ENCODE assay signal across 8 cellular contexts in the genomic region with DNA sequence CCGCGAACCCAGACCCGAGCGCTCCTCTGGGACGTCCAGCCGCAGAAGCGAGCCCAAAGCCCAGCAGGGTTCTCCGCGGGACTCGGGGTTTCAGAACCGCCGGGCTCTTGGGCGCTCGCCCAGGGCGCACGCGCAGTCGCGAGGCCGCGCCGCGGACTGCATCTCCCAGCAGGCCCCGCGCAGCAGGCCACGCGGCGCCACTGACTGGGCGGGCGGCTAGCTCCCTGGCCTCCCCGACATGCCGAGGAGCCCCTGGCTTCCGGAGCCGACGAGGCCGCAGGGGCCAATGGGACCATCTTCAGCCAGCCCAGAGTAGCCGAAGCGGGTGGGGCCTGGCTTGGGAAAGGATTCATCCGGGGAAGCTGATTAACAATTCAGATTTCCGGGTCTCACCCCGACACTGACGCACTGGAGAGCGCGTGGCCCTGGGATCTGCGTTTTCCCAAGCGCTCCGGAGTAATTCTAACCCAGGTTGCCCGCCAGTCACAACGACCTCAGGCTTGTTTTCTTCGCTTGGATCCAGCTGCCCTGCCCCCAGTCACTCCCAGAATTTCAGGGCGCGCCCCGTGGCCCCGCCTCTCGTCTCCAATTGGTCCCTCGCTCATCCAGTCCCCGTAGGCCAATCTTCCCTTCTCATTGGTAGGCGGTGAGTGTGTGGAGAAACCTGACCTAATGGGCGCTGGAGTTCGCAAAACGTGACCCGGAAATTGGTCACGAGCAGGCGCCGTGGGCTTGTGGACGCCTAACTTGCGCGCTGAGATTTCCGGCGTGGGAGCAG. TPM values are rescaled to one million over a fixed set of nuclear protein-coding genes. Genes with fewer than 3 reads are reported as not detected.
A peak's percentile ranks its signal among the peaks of the same experiment; 100 is the strongest.
DNase-seq lines count a peak whose midpoint lies in the region; ATAC-seq, FAIRE-seq and TF ChIP-seq lines count a peak whose summit lies in the region.

A gene (plus strand): TSS at position 745 of the 778 bp plus-strand sequence. CDS start 328 bp downstream, outside the sequence.

- H3K27ac ChIP-seq in HepG2 (ENCODE audit: extremely low read length, insufficient read depth, low read length), result peak within 1 kb of the TSS; percentile 99

- TF ChIP-seq CTCF in HepG2 (CRISPR knock-in tag; IDR thresholded peaks at IDR 0.05), result peak; percentile 16; the same call in 1 of the 2 replicates

- peaks cover 7 to 16% of the 10 kb centered on the region in 2 experiments for H3K36me3 ChIP-seq in HepG2 (replicated peaks in 1 of 2; ENCODE audit: control insufficient read depth in 1 of 2, insufficient read depth in 2 of 2, low read length in 2 of 2)

- intact Hi-C loops in HepG2 (cut with micrococcal nuclease; ENCODE audit: unreplicated experiment), result loop anchor here (1.0 to 2.0 kb wide), 3 partner anchors 18 to 118 kb away; a partner anchor contains a TSS

- no peaks in the 10 kb centered on the region for H3K9me3 ChIP-seq in HepG2 (ENCODE audit: low read length)

- ATAC-seq in GM19395 (IDR thresholded peaks at IDR 0.05; ENCODE audit: unreplicated experiment) (peak; percentile 90), HG03565 (IDR thresholded peaks at IDR 0.05; ENCODE audit: unreplicated experiment) (peak; percentile 73), HepG2 (peak; percentile 93)

- DNase-seq in C1 segment of cervical spinal cord (lab: John Stamatoyannopoulos, UW) (peak; percentile 57 to 98 (median 96)), NCI-H774 (lab: John Stamatoyannopoulos, UW) (peak; percentile 96), dermis microvascular lymphatic vessel endothelial cell (ENCODE audit: low read depth in 2 of 2) (peak; percentile 97 to 99), HepG2 (ENCODE audit: low spot score) (peak; percentile 97)
- DNase-seq in activated CD4-positive, alpha-beta T cell treated with anti-CD3 and anti-CD28 coated beads, Interleukin-2, amount 50 U/mL, for 4 hours, result peak; percentile 92 to 94
- peak; percentile 91 for DNase-seq in stimulated activated CD4-positive, alpha-beta T cell treated with anti-CD3 and anti-CD28 coated beads, Interleukin-4, amount 100 ng/mL, for 1 hour

- CTCF ChIA-PET in HepG2 (lab: Yijun Ruan, JAX; ENCODE audit: low intra/inter-chr PET ratio, low total read pairs), result no interaction called here

- peak; percentile 28 for TF ChIP-seq RAD21 in HepG2 (CRISPR knock-in tag; IDR thresholded peaks at IDR 0.05)

- peaks cover 42% of the 10 kb centered on the region for H3K79me2 ChIP-seq in HepG2 (ENCODE audit: insufficient read depth, low read length)

- in situ Hi-C loops in HepG2 (cut with HindIII; ENCODE audit: extremely low pct_ligation_motif_present, low pct_unique_long_range_greater_than_20kb), result no loop called here

- peak; percentile 93 for FAIRE-seq in HepG2 (lab: Jason Lieb, UNC)

- TF ChIP-seq EP300 in HepG2 (IDR thresholded peaks at IDR 0.05; ENCODE audit: low read depth in 2 of 2, low read length in 2 of 2) (peak in 1 of 2 experiments; percentile 29; a peak in 1 of 4 replicates), HepG2 (CRISPR knock-in tag; IDR thresholded peaks at IDR 0.05; ENCODE audit: borderline replicate concordance) (no peak)

- peak within 1 kb of the TSS; percentile 79 to 100 (median 99) for H3K4me3 ChIP-seq in HepG2 (replicated peaks in 1 of 3; ENCODE audit: insufficient read depth in 1 of 3, low read depth in 2 of 3, low read length in 3 of 3)

- H3K4me1 ChIP-seq in HepG2 (ENCODE audit: insufficient read depth, low read length), result peaks cover 45% of the 10 kb centered on the region

- no peaks in the 10 kb centered on the region; a peak in 1 of 5 replicates for H3K27me3 ChIP-seq in HepG2 (ENCODE audit: control insufficient read depth in 1 of 2, insufficient read depth in 2 of 2, low read length in 2 of 2)

- WGBS in HepG2 (ENCODE audit: low lambda C conversion rate), result 2% methylated on average over 38 of the region's 70 CpGs

- POLR2A ChIA-PET in HepG2 (lab: Yijun Ruan, JAX), result interaction anchor here (0.9 to 3.0 kb wide), 21 partner anchors 9 to 371 kb away, joined by 3 to 64 read pairs (median 6); a partner anchor contains a TSS

- TF ChIP-seq POLR2A in HepG2 (IDR thresholded peaks at IDR 0.05; ENCODE audit: insufficient read depth in 1 of 2, low read depth in 2 of 2, low read length in 2 of 2), result peak; percentile 68 to 89

- no peak within 1 kb of the TSS for H2AFZ ChIP-seq in HepG2 (ENCODE audit: low read length)

- H3K4me2 ChIP-seq in HepG2 (ENCODE audit: low read depth, low read length), result peak within 1 kb of the TSS; percentile 87

- TSS peak; percentile 94 for BruUV-seq in HepG2 (replicated peaks; lab: Mats Ljungman, UMichigan)

- peaks cover 23% of the 10 kb centered on the region for H4K20me1 ChIP-seq in HepG2 (ENCODE audit: insufficient read depth, low read length)

- H3K9ac ChIP-seq in HepG2 (ENCODE audit: insufficient read depth, low read depth, low read length), result peak within 1 kb of the TSS; percentile 96

TF ChIP-seq in HepG2, 621 proteins besides CTCF, POLR2A, EP300 and RAD21 (continues in another document):
- TF ChIP-seq ZNF761 (CRISPR knock-in tag; conservative IDR thresholded peaks at IDR 0.05) (peak; percentile 50; the same call in 1 of the 2 replicates), ZNF577 (CRISPR knock-in tag; IDR thresholded peaks at IDR 0.05; ENCODE audit: borderline replicate concordance, low read depth) (no peak), HNF4A (CRISPR knock-in tag; IDR thresholded peaks at IDR 0.05) (peak; percentile 38), ZNF619 (CRISPR knock-in tag; IDR thresholded peaks at IDR 0.05) (no peak; the same call in 1 of the 2 replicates), NFE2L2 (IDR thresholded peaks at IDR 0.05; ENCODE audit: low read length) (no peak), ZNF766 (CRISPR knock-in tag; IDR thresholded peaks at IDR 0.05; ENCODE audit: borderline replicate concordance) (peak; percentile 21; the same call in 1 of the 2 replicates), GFI1 (CRISPR knock-in tag; IDR thresholded peaks at IDR 0.05; ENCODE audit: borderline replicate concordance) (peak; percentile 68; the same call in 1 of the 2 replicates), CBX1 (IDR thresholded peaks at IDR 0.05; ENCODE audit: low read depth) (peak; percentile 46), FOXA3 (CRISPR knock-in tag; IDR thresholded peaks at IDR 0.05) (no peak; the same call in 1 of the 2 replicates), KMT2A (CRISPR knock-in tag; IDR thresholded peaks at IDR 0.05) (peak; percentile 62; the same call in 1 of the 2 replicates), KDM1A (CRISPR knock-in tag; IDR thresholded peaks at IDR 0.05) (no peak), FIP1L1 (IDR thresholded peaks at IDR 0.05; ENCODE audit: borderline replicate concordance, insufficient read depth, low read depth, low read length) (no peak), ELF3 (CRISPR knock-in tag; IDR thresholded peaks at IDR 0.05) (peak; percentile 74), ZNF235 (CRISPR knock-in tag; IDR thresholded peaks at IDR 0.05; ENCODE audit: borderline replicate concordance) (0 out of 2 replicates have a peak, but pooled peaks have one; percentile 84)
- TF ChIP-seq, protein P1, sequence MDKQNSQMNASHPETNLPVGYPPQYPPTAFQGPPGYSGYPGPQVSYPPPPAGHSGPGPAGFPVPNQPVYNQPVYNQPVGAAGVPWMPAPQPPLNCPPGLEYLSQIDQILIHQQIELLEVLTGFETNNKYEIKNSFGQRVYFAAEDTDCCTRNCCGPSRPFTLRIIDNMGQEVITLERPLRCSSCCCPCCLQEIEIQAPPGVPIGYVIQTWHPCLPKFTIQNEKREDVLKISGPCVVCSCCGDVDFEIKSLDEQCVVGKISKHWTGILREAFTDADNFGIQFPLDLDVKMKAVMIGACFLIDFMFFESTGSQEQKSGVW (CRISPR knock-in tag; IDR thresholded peaks at IDR 0.05; ENCODE audit: borderline replicate concordance), result no peak
- TF ChIP-seq, protein P2, sequence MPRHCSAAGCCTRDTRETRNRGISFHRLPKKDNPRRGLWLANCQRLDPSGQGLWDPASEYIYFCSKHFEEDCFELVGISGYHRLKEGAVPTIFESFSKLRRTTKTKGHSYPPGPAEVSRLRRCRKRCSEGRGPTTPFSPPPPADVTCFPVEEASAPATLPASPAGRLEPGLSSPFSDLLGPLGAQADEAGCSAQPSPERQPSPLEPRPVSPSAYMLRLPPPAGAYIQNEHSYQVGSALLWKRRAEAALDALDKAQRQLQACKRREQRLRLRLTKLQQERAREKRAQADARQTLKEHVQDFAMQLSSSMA (CRISPR knock-in tag; IDR thresholded peaks at IDR 0.05), result no peak

RNA-seq across cellular contexts. Expression of the gene that starts here (rescaled TPM):
- total RNA-seq in dermis microvascular lymphatic vessel endothelial cell (31.2 and 46.8 TPM in 2 replicates), HepG2 (2016; rRNA removed; fragmentation: Illumina TruSeq; extraction: Trizol) (40.3 and 41.2 TPM in 2 replicates)
- total RNA-seq in HepG2 (2016; cell fraction: cytosol; rRNA removed; fragmentation: Illumina TruSeq; extraction: Trizol; ENCODE audit: low read depth), result 5.3 TPM in 2 replicates
- total RNA-seq in HepG2 (2016; cell fraction: insoluble cytoplasmic fraction; rRNA removed; fragmentation: Illumina TruSeq; extraction: Trizol), result 37.2 and 40.1 TPM in 2 replicates
- total RNA-seq in HepG2 (2016; cell fraction: membrane; rRNA removed; fragmentation: Illumina TruSeq; extraction: Trizol), result 18.8 and 22.5 TPM in 2 replicates
- 32.1 and 42.1 TPM in 2 replicates for total RNA-seq in HepG2 (2016; cell fraction: nucleus; rRNA removed; fragmentation: Illumina TruSeq; extraction: Trizol)
- polyA plus RNA-seq in HepG2 (2011; rRNA removed), result 10.2 and 14.7 TPM in 2 replicates
- 11.3 and 11.7 TPM in 2 replicates for polyA plus RNA-seq in HepG2 (2011; cell fraction: cytosol; rRNA removed)
- polyA plus RNA-seq in HepG2 (2011; cell fraction: nucleus; rRNA removed), result 31.7 and 37.4 TPM in 2 replicates
- polyA plus RNA-seq in HepG2 (2012), result 19.6 and 24.4 TPM in 2 replicates
- polyA plus RNA-seq in HepG2 (2016; cell fraction: cytosol; fragmentation: Illumina TruSeq; extraction: Trizol; ENCODE audit: low read depth), result 2.7 TPM in 2 replicates
- 30.0 and 30.7 TPM in 2 replicates for polyA plus RNA-seq in HepG2 (2016; cell fraction: insoluble cytoplasmic fraction; fragmentation: Illumina TruSeq; extraction: Trizol; ENCODE audit: low read depth)
- polyA plus RNA-seq in HepG2 (2016; cell fraction: membrane; fragmentation: Illumina TruSeq; extraction: Trizol; ENCODE audit: low read depth), result 9.5 and 9.9 TPM in 2 replicates
- polyA plus RNA-seq in HepG2 (2016; cell fraction: nucleus; fragmentation: Illumina TruSeq; extraction: Trizol; ENCODE audit: insufficient read depth, low read depth), result 40.2 and 42.2 TPM in 2 replicates
- 17.4 and 17.7 TPM in 2 replicates for polyA minus RNA-seq in HepG2 (2011; rRNA and poly(A)+ RNA removed; ENCODE audit: low replicate concordance)
- 10.1 and 13.1 TPM in 2 replicates for polyA minus RNA-seq in HepG2 (2011; cell fraction: cytosol; rRNA and poly(A)+ RNA removed)
- 38.5 and 50.5 TPM in 2 replicates for polyA minus RNA-seq in HepG2 (2011; cell fraction: nucleus; rRNA and poly(A)+ RNA removed)

Comparison
In these comparisons a context has a peak if more than half of its experiments do, and no peak if none do; other contexts are left out.
1. Peak in every context shown above with its lines: DNase-seq, ATAC-seq, H3K4me3 ChIP-seq and H3K27ac ChIP-seq.